15 cellular contexts compared by ENCODE assay signal in the genomic region with DNA sequence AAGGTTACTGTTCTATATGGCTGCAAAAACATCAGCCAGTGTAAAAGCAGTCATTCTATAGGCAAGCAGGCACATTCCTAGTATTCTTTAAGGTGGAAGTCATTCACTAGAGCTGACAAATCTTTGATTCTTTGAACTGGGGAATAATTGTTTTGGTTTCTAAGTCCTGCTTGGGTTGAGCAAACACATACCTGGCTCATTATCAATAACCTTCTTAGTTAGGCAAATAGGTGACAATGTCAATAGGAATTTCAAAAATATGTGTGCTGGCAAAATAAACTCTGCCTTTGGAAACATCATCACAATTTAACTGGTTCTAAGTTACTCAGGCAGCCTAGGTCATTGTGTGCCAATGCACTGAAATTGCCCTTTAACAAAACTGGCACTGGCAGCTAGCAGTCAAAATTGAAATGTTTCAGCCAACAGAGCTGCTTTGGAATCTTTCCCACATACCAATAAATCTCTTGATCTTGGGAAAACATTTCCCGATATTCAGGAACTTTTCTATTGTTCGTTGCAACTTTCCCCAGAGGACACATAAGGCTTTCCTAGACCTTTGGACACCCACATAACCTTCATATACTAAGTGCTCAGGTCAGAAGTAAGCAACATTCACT.
DNase-seq lines count a peak whose midpoint lies in the region; ATAC-seq and TF ChIP-seq lines count a peak whose summit lies in the region.
"Had no signal": no experiment of that assay in that cellular context is flagged by ENCODE, and none has a peak within 500 bp of the region (broad histone marks: within the 10 kb centered on the region; RNA-seq: fewer than 3 reads in every experiment).

No MANE protein-coding gene starts in this region.

- intact Hi-C loops in right lobe of liver (cut with DNase I) = no loop called here

- H3K27me3 ChIP-seq in right lobe of liver = no peaks in the 10 kb centered on the region
- H3K27me3 ChIP-seq: BLaER1 had no signal

- peak; percentile 90 for TF ChIP-seq EP300 in Ishikawa (IDR thresholded peaks at IDR 0.05; ENCODE audit: borderline replicate concordance)

- no peak overlapping the region for H3K4me3 ChIP-seq in right lobe of liver
- H3K4me3 ChIP-seq: BLaER1 had no signal

- H3K4me3 Mint-ChIP-seq in mesothelial cell of epicardium = no peak overlapping the region
- H3K4me3 Mint-ChIP-seq: nephron; stimulated activated effector memory CD8-positive, alpha-beta T cell treated with anti-CD3 and anti-CD28 coated beads, Interleukin-12 subunit alpha, Interleukin-12 subunit beta, amount 100 ng/mL, for 72 hours had no signal

- H3K27ac Mint-ChIP-seq in mesothelial cell of epicardium = no peak overlapping the region
- H3K27ac Mint-ChIP-seq: nephron; stimulated activated effector memory CD8-positive, alpha-beta T cell treated with anti-CD3 and anti-CD28 coated beads, Interleukin-12 subunit alpha, Interleukin-12 subunit beta, amount 100 ng/mL, for 72 hours had no signal

- 0 out of 2 replicates have a peak, but pooled peaks have one; percentile 2 for TF ChIP-seq RAD21 in Ishikawa (IDR thresholded peaks at IDR 0.05; ENCODE audit: low read depth)

- no peaks in the 10 kb centered on the region for H3K36me3 ChIP-seq in right lobe of liver
- H3K36me3 ChIP-seq: BLaER1 had no signal

- TF ChIP-seq CTCF in right lobe of liver (IDR thresholded peaks at IDR 0.05) = no peak
- TF ChIP-seq CTCF in mesothelial cell of epicardium (IDR thresholded peaks at IDR 0.05; ENCODE audit: unreplicated experiment) = no peak

- peaks cover 39% of the 10 kb centered on the region for H3K4me1 Mint-ChIP-seq in mesothelial cell of epicardium
- H3K4me1 Mint-ChIP-seq: stimulated activated effector memory CD8-positive, alpha-beta T cell treated with anti-CD3 and anti-CD28 coated beads, Interleukin-12 subunit alpha, Interleukin-12 subunit beta, amount 100 ng/mL, for 72 hours had no signal

- H3K27ac ChIP-seq in right lobe of liver = peak overlapping the region in 2 of 3 donors; percentile 42 to 51
- H3K27ac ChIP-seq: BLaER1 had no signal

- 12% methylated on average over 2 of the region's 2 CpGs for WGBS in right lobe of liver (ENCODE audit: insufficient coverage, low coverage, low lambda C conversion rate, missing lambda C conversion rate)

- TF ChIP-seq POLR2A in right lobe of liver (IDR thresholded peaks at IDR 0.05) = no peak

- no peaks in the 10 kb centered on the region for H3K9me3 ChIP-seq in right lobe of liver
- H3K9me3 ChIP-seq: BLaER1 had no signal

- no peaks in the 10 kb centered on the region for H3K27me3 Mint-ChIP-seq in mesothelial cell of epicardium (ENCODE audit: low read depth)

- H3K36me3 Mint-ChIP-seq in mesothelial cell of epicardium = no peaks in the 10 kb centered on the region
- H3K36me3 Mint-ChIP-seq: stimulated activated effector memory CD8-positive, alpha-beta T cell treated with anti-CD3 and anti-CD28 coated beads, Interleukin-12 subunit alpha, Interleukin-12 subunit beta, amount 100 ng/mL, for 72 hours had no signal

- peak; percentile 88 to 94 (median 90) for ATAC-seq in right lobe of liver
- ATAC-seq: stimulated activated effector memory CD8-positive, alpha-beta T cell treated with anti-CD3 and anti-CD28 coated beads, Interleukin-12 subunit alpha, Interleukin-12 subunit beta, amount 100 ng/mL, for 72 hours had no signal

- H3K4me1 ChIP-seq in right lobe of liver = peaks cover 0 to 44% (median 11%) of the 10 kb centered on the region in 4 donors

- peak; percentile 45 for DNase-seq in AG08395 (ENCODE audit: low spot score)
- DNase-seq in cerebellar cortex (ENCODE audit: low spot score) = peak; percentile 51
- DNase-seq in right lobe of liver = peak in 1 of 3 donors; percentile 69
- DNase-seq in NCI-H1417 treated with DMSO at 0.1 percent for 48 hours (lab: John Stamatoyannopoulos, UW) = no peak
- no peak for DNase-seq in germinal center (ENCODE audit: low spot score)
- no peak for DNase-seq in D341Med (ENCODE audit: low spot score)
- DNase-seq in mesothelial cell of epicardium (ENCODE audit: low spot score in 2 of 2, unreplicated experiment in 2 of 2) = no peak
- DNase-seq: activated CD4-positive, alpha-beta T cell treated with anti-CD3 and anti-CD28 coated beads for 4 hours; activated gamma-delta T cell; effector CD4-positive, alpha-beta T cell; Right ventricle myocardium superior had no signal

- H3K9me3 Mint-ChIP-seq in mesothelial cell of epicardium = no peaks in the 10 kb centered on the region
- H3K9me3 Mint-ChIP-seq: nephron had no signal

TF ChIP-seq in Ishikawa, 13 proteins besides CTCF, POLR2A, EP300 and RAD21:
- TF ChIP-seq ZBTB7A (IDR thresholded peaks at IDR 0.05; ENCODE audit: low read depth) (no peak), EGR1 (IDR thresholded peaks at IDR 0.05) (no peak), NFIC (IDR thresholded peaks at IDR 0.05) (peak; percentile 86), CEBPB (IDR thresholded peaks at IDR 0.05) (peak; percentile 57), FOXM1 (IDR thresholded peaks at IDR 0.05; ENCODE audit: borderline replicate concordance, low read depth) (peak; percentile 86), TEAD4 (IDR thresholded peaks at IDR 0.05) (peak; percentile 86), TCF12 (IDR thresholded peaks at IDR 0.05; ENCODE audit: low read depth) (peak; percentile 83)
- TF ChIP-seq, protein P1, sequence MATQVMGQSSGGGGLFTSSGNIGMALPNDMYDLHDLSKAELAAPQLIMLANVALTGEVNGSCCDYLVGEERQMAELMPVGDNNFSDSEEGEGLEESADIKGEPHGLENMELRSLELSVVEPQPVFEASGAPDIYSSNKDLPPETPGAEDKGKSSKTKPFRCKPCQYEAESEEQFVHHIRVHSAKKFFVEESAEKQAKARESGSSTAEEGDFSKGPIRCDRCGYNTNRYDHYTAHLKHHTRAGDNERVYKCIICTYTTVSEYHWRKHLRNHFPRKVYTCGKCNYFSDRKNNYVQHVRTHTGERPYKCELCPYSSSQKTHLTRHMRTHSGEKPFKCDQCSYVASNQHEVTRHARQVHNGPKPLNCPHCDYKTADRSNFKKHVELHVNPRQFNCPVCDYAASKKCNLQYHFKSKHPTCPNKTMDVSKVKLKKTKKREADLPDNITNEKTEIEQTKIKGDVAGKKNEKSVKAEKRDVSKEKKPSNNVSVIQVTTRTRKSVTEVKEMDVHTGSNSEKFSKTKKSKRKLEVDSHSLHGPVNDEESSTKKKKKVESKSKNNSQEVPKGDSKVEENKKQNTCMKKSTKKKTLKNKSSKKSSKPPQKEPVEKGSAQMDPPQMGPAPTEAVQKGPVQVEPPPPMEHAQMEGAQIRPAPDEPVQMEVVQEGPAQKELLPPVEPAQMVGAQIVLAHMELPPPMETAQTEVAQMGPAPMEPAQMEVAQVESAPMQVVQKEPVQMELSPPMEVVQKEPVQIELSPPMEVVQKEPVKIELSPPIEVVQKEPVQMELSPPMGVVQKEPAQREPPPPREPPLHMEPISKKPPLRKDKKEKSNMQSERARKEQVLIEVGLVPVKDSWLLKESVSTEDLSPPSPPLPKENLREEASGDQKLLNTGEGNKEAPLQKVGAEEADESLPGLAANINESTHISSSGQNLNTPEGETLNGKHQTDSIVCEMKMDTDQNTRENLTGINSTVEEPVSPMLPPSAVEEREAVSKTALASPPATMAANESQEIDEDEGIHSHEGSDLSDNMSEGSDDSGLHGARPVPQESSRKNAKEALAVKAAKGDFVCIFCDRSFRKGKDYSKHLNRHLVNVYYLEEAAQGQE (IDR thresholded peaks at IDR 0.05; ENCODE audit: low read depth) = no peak

Comparison
In these comparisons a context has a peak if more than half of its experiments do, and no peak if none do; other contexts are left out.
1. DNase-seq: peak in AG08395 (single experiment) and cerebellar cortex (single experiment); none in NCI-H1417 treated with DMSO at 0.1 percent for 48 hours (single experiment), germinal center (single experiment), D341Med (single experiment) and mesothelial cell of epicardium (0 of 2).